8 cellular contexts compared by ENCODE assay signal in the genomic region with DNA sequence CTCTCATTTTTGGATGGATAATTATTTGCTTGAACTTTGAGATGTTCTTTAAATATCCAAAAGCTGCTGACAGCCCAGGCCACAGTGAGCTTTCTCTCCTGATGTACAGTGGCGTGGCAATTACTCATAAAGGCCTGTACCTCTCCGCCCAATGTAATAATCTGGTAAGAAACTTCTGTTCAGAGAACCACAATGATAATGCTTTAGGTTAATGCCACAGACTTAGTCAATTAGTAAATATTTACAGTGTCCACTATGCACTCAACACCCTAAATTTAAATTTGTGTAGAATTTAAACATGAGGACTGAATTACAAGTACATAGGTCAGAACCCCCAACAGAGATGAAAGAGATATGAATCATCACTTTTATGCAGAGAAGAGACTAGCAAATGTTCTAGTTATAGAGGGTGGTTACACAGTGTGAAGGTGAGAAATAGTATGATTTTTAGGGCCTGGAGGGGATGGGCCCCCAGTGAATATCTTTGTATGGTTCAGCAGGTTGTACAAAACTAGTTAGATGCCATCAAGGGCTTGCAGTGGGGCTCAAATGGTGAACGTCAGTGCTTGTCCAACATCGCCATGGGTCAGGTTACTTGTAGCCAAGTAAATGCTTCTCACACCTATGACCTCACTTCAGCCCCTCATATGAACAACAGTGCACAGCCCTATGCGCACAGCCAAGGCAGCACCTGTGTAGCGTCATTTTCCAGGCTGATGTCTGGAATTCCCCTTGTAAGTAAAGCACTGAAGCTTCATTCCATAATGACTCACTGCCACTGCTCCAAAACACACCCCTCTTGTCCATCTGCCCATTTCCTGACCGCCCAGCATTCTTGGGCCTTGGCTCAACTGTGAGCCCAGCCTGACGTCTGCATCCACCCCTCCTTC. TPM values are rescaled to one million over a fixed set of nuclear protein-coding genes. Genes with fewer than 3 reads are reported as not detected.
DNase-seq lines count a peak whose midpoint lies in the region; ATAC-seq lines count a peak whose summit lies in the region.

No MANE protein-coding gene starts in this region.

- peaks cover 25% of the 10 kb centered on the region for H3K4me1 Mint-ChIP-seq in activated naive CD8-positive, alpha-beta T cell (ENCODE audit: low read depth)
- peaks cover 14% of the 10 kb centered on the region for H3K4me1 Mint-ChIP-seq in stimulated activated effector memory CD8-positive, alpha-beta T cell treated with anti-CD3 and anti-CD28 coated beads, Interleukin-12 subunit alpha, Interleukin-12 subunit beta, amount 100 ng/mL, for 72 hours

- H3K4me3 Mint-ChIP-seq in activated naive CD8-positive, alpha-beta T cell, result no peak overlapping the region
- no peak overlapping the region for H3K4me3 Mint-ChIP-seq in stimulated activated effector memory CD8-positive, alpha-beta T cell treated with anti-CD3 and anti-CD28 coated beads, Interleukin-12 subunit alpha, Interleukin-12 subunit beta, amount 100 ng/mL, for 72 hours

- ATAC-seq in GM21390 (IDR thresholded peaks at IDR 0.05; ENCODE audit: unreplicated experiment), result peak; percentile 54
- ATAC-seq in left cardiac atrium, result peak; percentile 84 to 91
- ATAC-seq in stimulated activated effector memory CD8-positive, alpha-beta T cell treated with anti-CD3 and anti-CD28 coated beads, Interleukin-12 subunit alpha, Interleukin-12 subunit beta, amount 100 ng/mL, for 72 hours, result peak; percentile 53
- no peak for ATAC-seq in GM19397 (IDR thresholded peaks at IDR 0.05; ENCODE audit: unreplicated experiment)
- no peak for ATAC-seq in HG03139 (IDR thresholded peaks at IDR 0.05; ENCODE audit: unreplicated experiment)

- peaks cover 10% of the 10 kb centered on the region for H3K36me3 Mint-ChIP-seq in activated naive CD8-positive, alpha-beta T cell
- H3K36me3 Mint-ChIP-seq in stimulated activated effector memory CD8-positive, alpha-beta T cell treated with anti-CD3 and anti-CD28 coated beads, Interleukin-12 subunit alpha, Interleukin-12 subunit beta, amount 100 ng/mL, for 72 hours, result no peaks in the 10 kb centered on the region

- H3K27me3 Mint-ChIP-seq in activated naive CD8-positive, alpha-beta T cell, result no peaks in the 10 kb centered on the region

- peak; percentile 81 for DNase-seq in left cardiac atrium
- DNase-seq in stimulated activated effector memory CD8-positive, alpha-beta T cell treated with anti-CD3 and anti-CD28 coated beads, Interleukin-12 subunit alpha, Interleukin-12 subunit beta, amount 100 ng/mL, for 72 hours (ENCODE audit: low spot score in 2 of 2), result no peak
- no peak for DNase-seq in retina
- DNase-seq in foreskin melanocyte, result no peak

- no peaks in the 10 kb centered on the region for H3K9me3 Mint-ChIP-seq in activated naive CD8-positive, alpha-beta T cell (ENCODE audit: low read depth)
- no peaks in the 10 kb centered on the region for H3K9me3 Mint-ChIP-seq in stimulated activated effector memory CD8-positive, alpha-beta T cell treated with anti-CD3 and anti-CD28 coated beads, Interleukin-12 subunit alpha, Interleukin-12 subunit beta, amount 100 ng/mL, for 72 hours

- intact Hi-C loops in left cardiac atrium (cut with DNase I), result no loop called here

- peak overlapping the region; percentile 76 for H3K27ac Mint-ChIP-seq in activated naive CD8-positive, alpha-beta T cell
- no peak overlapping the region for H3K27ac Mint-ChIP-seq in stimulated activated effector memory CD8-positive, alpha-beta T cell treated with anti-CD3 and anti-CD28 coated beads, Interleukin-12 subunit alpha, Interleukin-12 subunit beta, amount 100 ng/mL, for 72 hours

RNA-seq across cellular contexts. Expression of gene ABHD2, which starts 13.3 kb away (rescaled TPM):
- total RNA-seq in left cardiac atrium, result 100 to 1,000 TPM in 1 of 2 donors, 10 to 100 TPM in 1; 91.6 to 208 TPM

Comparison
In these comparisons a context has a peak if more than half of its experiments do, and no peak if none do; other contexts are left out.
1. ATAC-seq: peak in GM21390 (single experiment), left cardiac atrium (2 of 2) and stimulated activated effector memory CD8-positive, alpha-beta T cell treated with anti-CD3 and anti-CD28 coated beads, Interleukin-12 subunit alpha, Interleukin-12 subunit beta, amount 100 ng/mL, for 72 hours (single experiment); none in GM19397 (single experiment) and HG03139 (single experiment).